Comparison of ENCODE assay signal across 19 cellular contexts in the genomic region with DNA sequence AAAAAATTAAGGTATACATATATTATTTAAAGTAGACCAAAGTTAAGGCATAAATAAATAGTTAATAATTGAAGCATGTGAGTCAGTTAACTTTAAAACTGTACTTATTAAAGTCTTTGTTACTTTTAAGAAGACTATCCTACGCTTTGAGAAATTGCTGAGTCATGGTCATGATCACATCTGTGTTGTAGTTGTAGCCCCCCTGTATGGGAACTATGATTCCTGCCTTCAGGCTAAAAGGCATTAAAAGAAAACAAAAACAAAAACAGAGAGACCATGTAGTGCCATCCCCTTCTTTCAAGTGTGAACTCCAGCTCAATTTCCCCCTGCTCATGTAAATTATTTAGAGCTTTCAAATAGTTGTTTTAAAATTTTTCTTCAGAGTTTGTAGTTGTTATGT.
"Had no signal": no experiment of that assay in that cellular context is flagged by ENCODE, and none has a peak within 500 bp of the region (broad histone marks: within the 10 kb centered on the region; RNA-seq: fewer than 3 reads in every experiment).

No MANE protein-coding gene starts in this region.

- ATAC-seq: activated T-cell treated with anti-CD3 and anti-CD28 coated beads, Interleukin-2, amount 50 U/mL, for 4 hours; left lung; naive thymus-derived CD8-positive, alpha-beta T cell; WTC11 had no signal

- H3K27me3 ChIP-seq: esophagus muscularis mucosa, left lung, neutrophil, tibial artery had no signal

- H3K4me1 ChIP-seq: esophagus muscularis mucosa, left lung, parathyroid adenoma, tibial artery had no signal

- H3K27ac ChIP-seq: esophagus muscularis mucosa, left lung, neutrophil, parathyroid adenoma, tibial artery had no signal

- H3K4me3 ChIP-seq: esophagus muscularis mucosa, left lung, tibial artery had no signal

- H3K4me1 Mint-ChIP-seq: activated CD4-positive, alpha-beta memory T cell treated with anti-CD3 and anti-CD28 coated beads, Interleukin-2, amount 10 ng/mL, durations not matched to agents 7 days and 5 days; memory B cell; naive thymus-derived CD8-positive, alpha-beta T cell; WTC11 had no signal

- H3K4me3 Mint-ChIP-seq: activated CD4-positive, alpha-beta memory T cell treated with anti-CD3 and anti-CD28 coated beads, Interleukin-2, amount 10 ng/mL, durations not matched to agents 7 days and 5 days; activated T-cell treated with anti-CD3 and anti-CD28 coated beads, Interleukin-2, amount 50 U/mL, for 4 hours; memory B cell; naive thymus-derived CD8-positive, alpha-beta T cell; T-helper 1 cell treated with Interleukin-12 subunit alpha and Interleukin-12 subunit beta and Interleukin-4 antibody, amounts not matched to agents 30 μg/mL and 1 μg/mL, for 36 hours; WTC11 had no signal

- DNase-seq: activated CD4-positive, alpha-beta memory T cell treated with anti-CD3 and anti-CD28 coated beads, Interleukin-2, amount 10 ng/mL, durations not matched to agents 7 days and 5 days; activated CD4-positive, alpha-beta T cell treated with anti-CD3 and anti-CD28 coated beads for 4 hours; activated effector memory CD4-positive, alpha-beta T cell treated with Interleukin-2 at 50 U/mL for 16 hours; activated naive CD4-positive, alpha-beta T cell treated with anti-CD3 and anti-CD28 coated beads, Interleukin-2, amount 50 U/mL, for 16 hours; activated T-cell treated with anti-CD3 and anti-CD28 coated beads, Interleukin-2, amount 50 U/mL, for 4 hours; caudate nucleus; left lung; naive thymus-derived CD8-positive, alpha-beta T cell; stimulated activated CD4-positive, alpha-beta T cell treated with anti-CD3 and anti-CD28 coated beads, Interleukin-15, amount 100 ng/mL, for 24 hours; stimulated activated CD4-positive, alpha-beta T cell treated with anti-CD3 and anti-CD28 coated beads, Interleukin-4, amount 100 ng/mL, for 1 hour; stimulated activated naive CD4-positive, alpha-beta T cell; tibial artery had no signal

- H3K36me3 ChIP-seq: esophagus muscularis mucosa, left lung, neutrophil, tibial artery had no signal

- H2AFZ ChIP-seq: parathyroid adenoma had no signal

- H3K27ac Mint-ChIP-seq: activated CD4-positive, alpha-beta memory T cell treated with anti-CD3 and anti-CD28 coated beads, Interleukin-2, amount 10 ng/mL, durations not matched to agents 7 days and 5 days; memory B cell; naive thymus-derived CD8-positive, alpha-beta T cell; T-helper 1 cell treated with Interleukin-12 subunit alpha and Interleukin-12 subunit beta and Interleukin-4 antibody, amounts not matched to agents 30 μg/mL and 1 μg/mL, for 36 hours; WTC11 had no signal

- H3K79me2 ChIP-seq: parathyroid adenoma had no signal

- H3K36me3 Mint-ChIP-seq: memory B cell; naive thymus-derived CD8-positive, alpha-beta T cell; WTC11 had no signal

- H3K9me3 Mint-ChIP-seq: activated CD4-positive, alpha-beta memory T cell treated with anti-CD3 and anti-CD28 coated beads, Interleukin-2, amount 10 ng/mL, durations not matched to agents 7 days and 5 days; memory B cell had no signal

- H3K27me3 Mint-ChIP-seq: activated CD4-positive, alpha-beta memory T cell treated with anti-CD3 and anti-CD28 coated beads, Interleukin-2, amount 10 ng/mL, durations not matched to agents 7 days and 5 days; memory B cell; naive thymus-derived CD8-positive, alpha-beta T cell had no signal

- H3K9ac ChIP-seq: parathyroid adenoma had no signal

- H3K9me3 ChIP-seq: esophagus muscularis mucosa, neutrophil, tibial artery had no signal

- FAIRE-seq: urothelium cell line had no signal
